In genomic region chr2:200811336-200812121, GRCh38 we compare ENCODE assay signal across 8 cellular contexts. TPM values are rescaled to one million over a fixed set of nuclear protein-coding genes. Genes with fewer than 3 reads are reported as not detected.
A peak's percentile ranks its signal among the peaks of the same experiment; 100 is the strongest.
DNase-seq lines count a peak whose midpoint lies in the region; ATAC-seq, FAIRE-seq and TF ChIP-seq lines count a peak whose summit lies in the region.

Gene BZW1 (plus strand): TSS chr2:200811910. CDS start chr2:200813218, 1,308 bp downstream.

- CTCF ChIA-PET in HepG2 (lab: Yijun Ruan, JAX; ENCODE audit: low intra/inter-chr PET ratio, low total read pairs): interaction anchor here (0.7 to 3.9 kb wide), 3 partner anchors 9 to 99 kb away, joined by 3 to 27 read pairs (median 3); no protein-coding TSS in a partner anchor

- H3K4me3 ChIP-seq in HepG2 (replicated peaks in 1 of 3; ENCODE audit: insufficient read depth in 1 of 3, low read depth in 2 of 3, low read length in 3 of 3): peak within 1 kb of the TSS; percentile 89 to 99 (median 92)

- TF ChIP-seq CTCF in C4-2B (conservative IDR thresholded peaks at IDR 0.05) (no peak), HepG2 (CRISPR knock-in tag; IDR thresholded peaks at IDR 0.05) (no peak; the same call in 1 of the 2 replicates)

- TF ChIP-seq RAD21 in HepG2 (CRISPR knock-in tag; IDR thresholded peaks at IDR 0.05): no peak

- FAIRE-seq in HepG2 (lab: Jason Lieb, UNC): peak; percentile 52

- WGBS in HepG2 (ENCODE audit: low lambda C conversion rate): under 1% methylated on average over 45 of the region's 74 CpGs

- TF ChIP-seq EP300 in HepG2 (IDR thresholded peaks at IDR 0.05; ENCODE audit: low read depth in 2 of 2, low read length in 2 of 2) (peak in 1 of 2 experiments; percentile 22; a peak in 1 of 4 replicates), HepG2 (CRISPR knock-in tag; IDR thresholded peaks at IDR 0.05; ENCODE audit: borderline replicate concordance) (peak; percentile 40; the same call in 1 of the 2 replicates)

- peaks cover 9 to 29% of the 10 kb centered on the region in 2 experiments for H3K36me3 ChIP-seq in HepG2 (replicated peaks in 1 of 2; ENCODE audit: control insufficient read depth in 1 of 2, insufficient read depth in 2 of 2, low read length in 2 of 2)

- H4K20me1 ChIP-seq in HepG2 (ENCODE audit: insufficient read depth, low read length): peaks cover 21% of the 10 kb centered on the region

- no peaks in the 10 kb centered on the region for H3K9me3 ChIP-seq in HepG2 (ENCODE audit: low read length)

- peak within 1 kb of the TSS; percentile 98 for H3K9ac ChIP-seq in HepG2 (ENCODE audit: insufficient read depth, low read depth, low read length)

- H3K4me1 ChIP-seq in HepG2 (ENCODE audit: insufficient read depth, low read length): peaks cover 52% of the 10 kb centered on the region

- TF ChIP-seq POLR2A in HepG2 (IDR thresholded peaks at IDR 0.05; ENCODE audit: insufficient read depth in 1 of 2, low read depth in 2 of 2, low read length in 2 of 2): peak; percentile 90 to 96

- H3K27ac ChIP-seq in C4-2B (peak within 1 kb of the TSS; percentile 94), HepG2 (ENCODE audit: extremely low read length, insufficient read depth, low read length) (peak within 1 kb of the TSS; percentile 95)

- BruUV-seq in HepG2 (replicated peaks; lab: Mats Ljungman, UMichigan): no TSS peak

- DNase-seq in NCI-H774 (lab: John Stamatoyannopoulos, UW) (peak; percentile 94), dermis blood vessel endothelial cell (peak; percentile 98), HepG2 (ENCODE audit: low spot score) (peak; percentile 95)
- peak; percentile 96 to 97 for DNase-seq in activated CD4-positive, alpha-beta T cell treated with anti-CD3 and anti-CD28 coated beads, Interleukin-2, amount 50 U/mL, for 4 hours
- peak; percentile 94 for DNase-seq in stimulated activated CD4-positive, alpha-beta T cell treated with anti-CD3 and anti-CD28 coated beads, Interleukin-4, amount 100 ng/mL, for 1 hour

- POLR2A ChIA-PET in HepG2 (lab: Yijun Ruan, JAX): interaction anchor here (0.7 to 2.5 kb wide), 15 partner anchors 12 to 422 kb away, joined by 3 to 25 read pairs (median 4); partner anchors contain the start of genes CLK1, NIF3L1 and PPIL3

- intact Hi-C loops in HepG2 (cut with micrococcal nuclease; ENCODE audit: unreplicated experiment): loop anchor here (1.0 to 5.0 kb wide), 6 partner anchors 51 to 234 kb away; partner anchors contain the start of genes NIF3L1 and PPIL3

- no peaks in the 10 kb centered on the region; a peak in 1 of 5 replicates for H3K27me3 ChIP-seq in HepG2 (ENCODE audit: control insufficient read depth in 1 of 2, insufficient read depth in 2 of 2, low read length in 2 of 2)

- H3K4me2 ChIP-seq in HepG2 (ENCODE audit: low read depth, low read length): peak within 1 kb of the TSS; percentile 98

- in situ Hi-C loops in HepG2 (cut with HindIII; ENCODE audit: extremely low pct_ligation_motif_present, low pct_unique_long_range_greater_than_20kb): loop anchor here (5.0 to 25.0 kb wide), 3 partner anchors 69 to 849 kb away; partner anchors contain the start of genes MAIP1 and TYW5

- ATAC-seq in GM19395 (IDR thresholded peaks at IDR 0.05; ENCODE audit: unreplicated experiment) (peak; percentile 86), HG03565 (IDR thresholded peaks at IDR 0.05; ENCODE audit: unreplicated experiment) (peak; percentile 53), HepG2 (peak; percentile 89)

- peaks cover 47% of the 10 kb centered on the region for H3K79me2 ChIP-seq in HepG2 (ENCODE audit: insufficient read depth, low read length)

- peak within 1 kb of the TSS; percentile 72 for H2AFZ ChIP-seq in HepG2 (ENCODE audit: low read length)

TF ChIP-seq in HepG2, 621 proteins besides CTCF, POLR2A, EP300 and RAD21 (continues in another document):
- TF ChIP-seq NAIF1 (CRISPR knock-in tag; IDR thresholded peaks at IDR 0.05; ENCODE audit: borderline replicate concordance) (no peak), HMG20B (CRISPR knock-in tag; conservative IDR thresholded peaks at IDR 0.05) (peak; percentile 24; the same call in 1 of the 2 replicates), REST (IDR thresholded peaks at IDR 0.05; ENCODE audit: borderline replicate concordance in 1 of 2, low read depth in 1 of 2, low read length in 2 of 2) (peak in 1 of 2 experiments; percentile 25; a peak in 1 of 4 replicates), SMAD1 (CRISPR knock-in tag; IDR thresholded peaks at IDR 0.05; ENCODE audit: borderline replicate concordance, low read depth) (peak; percentile 58; the same call in 1 of the 2 replicates), MZF1 (CRISPR knock-in tag; IDR thresholded peaks at IDR 0.05; ENCODE audit: borderline replicate concordance) (no peak), PBX2 (CRISPR knock-in tag; IDR thresholded peaks at IDR 0.05) (no peak; the same call in 1 of the 2 replicates), MAF1 (CRISPR knock-in tag; IDR thresholded peaks at IDR 0.05; ENCODE audit: borderline replicate concordance) (no peak), SMAD9 (CRISPR knock-in tag; IDR thresholded peaks at IDR 0.05) (peak; percentile 85; the same call in 1 of the 2 replicates)

RNA-seq across cellular contexts. Expression of gene BZW1, which starts in this region (rescaled TPM):
- 510 and 784 TPM in 2 replicates for total RNA-seq in dermis blood vessel endothelial cell
- 384 and 709 TPM in 2 replicates for total RNA-seq in HepG2 (2016; rRNA removed; fragmentation: Illumina TruSeq; extraction: Trizol)
- total RNA-seq in HepG2 (2016; cell fraction: cytosol; rRNA removed; fragmentation: Illumina TruSeq; extraction: Trizol; ENCODE audit: low read depth): 49.4 and 52.0 TPM in 2 replicates
- total RNA-seq in HepG2 (2016; cell fraction: insoluble cytoplasmic fraction; rRNA removed; fragmentation: Illumina TruSeq; extraction: Trizol): 384 and 712 TPM in 2 replicates
- total RNA-seq in HepG2 (2016; cell fraction: membrane; rRNA removed; fragmentation: Illumina TruSeq; extraction: Trizol): 128 and 149 TPM in 2 replicates
- 204 and 212 TPM in 2 replicates for total RNA-seq in HepG2 (2016; cell fraction: nucleus; rRNA removed; fragmentation: Illumina TruSeq; extraction: Trizol)
- 102 and 106 TPM in 2 replicates for polyA plus RNA-seq in HepG2 (2011; rRNA removed)
- polyA plus RNA-seq in HepG2 (2011; cell fraction: cytosol; rRNA removed): 66.0 and 86.9 TPM in 2 replicates
- polyA plus RNA-seq in HepG2 (2011; cell fraction: nucleus; rRNA removed): 34.9 and 38.3 TPM in 2 replicates
- polyA plus RNA-seq in HepG2 (2012): 149 and 200 TPM in 2 replicates
- polyA plus RNA-seq in HepG2 (2016; cell fraction: cytosol; fragmentation: Illumina TruSeq; extraction: Trizol; ENCODE audit: low read depth): 39.8 and 47.1 TPM in 2 replicates
- 442 and 506 TPM in 2 replicates for polyA plus RNA-seq in HepG2 (2016; cell fraction: insoluble cytoplasmic fraction; fragmentation: Illumina TruSeq; extraction: Trizol; ENCODE audit: low read depth)
- polyA plus RNA-seq in HepG2 (2016; cell fraction: membrane; fragmentation: Illumina TruSeq; extraction: Trizol; ENCODE audit: low read depth): 90.4 and 101 TPM in 2 replicates
- 131 and 143 TPM in 2 replicates for polyA plus RNA-seq in HepG2 (2016; cell fraction: nucleus; fragmentation: Illumina TruSeq; extraction: Trizol; ENCODE audit: insufficient read depth, low read depth)
- 198 and 668 TPM in 2 replicates for polyA minus RNA-seq in HepG2 (2011; rRNA and poly(A)+ RNA removed; ENCODE audit: low replicate concordance)
- polyA minus RNA-seq in HepG2 (2011; cell fraction: cytosol; rRNA and poly(A)+ RNA removed): 190 and 223 TPM in 2 replicates
- 207 and 220 TPM in 2 replicates for polyA minus RNA-seq in HepG2 (2011; cell fraction: nucleus; rRNA and poly(A)+ RNA removed)

Comparison
In these comparisons a context has a peak if more than half of its experiments do, and no peak if none do; other contexts are left out.
1. Peak in every context shown above with its lines: DNase-seq, ATAC-seq, H3K4me3 ChIP-seq and H3K27ac ChIP-seq.